Comparison of ENCODE assay signal across 16 cellular contexts in genomic region chr1:164823486-164824279, GRCh38.
A peak's percentile ranks its signal among the peaks of the same experiment; 100 is the strongest.
DNase-seq lines count a peak whose midpoint lies in the region; ATAC-seq, FAIRE-seq and TF ChIP-seq lines count a peak whose summit lies in the region.
"Had no signal": no experiment of that assay in that cellular context is flagged by ENCODE, and none has a peak within 500 bp of the region (broad histone marks: within the 10 kb centered on the region; RNA-seq: fewer than 3 reads in every experiment).

No MANE protein-coding gene starts in this region.

- no peak for FAIRE-seq in GM12891 (lab: Jason Lieb, UNC)
- FAIRE-seq: urothelium cell line had no signal

- H3K36me3 Mint-ChIP-seq in neural progenitor cell: peaks cover 55% of the 10 kb centered on the region
- H3K36me3 Mint-ChIP-seq: memory B cell had no signal

- H3K4me3 ChIP-seq in adrenal gland (no peak overlapping the region), gastroesophageal sphincter (no peak overlapping the region), neural progenitor cell (no peak overlapping the region)
- H3K4me3 ChIP-seq: skin epidermis had no signal

- H3K27ac Mint-ChIP-seq in neural progenitor cell: no peak overlapping the region
- H3K27ac Mint-ChIP-seq: activated CD4-positive, alpha-beta T cell treated with anti-CD3 and anti-CD28 coated beads, Interleukin-2, amount 10 ng/mL, durations not matched to agents 24 days and 14 days; activated T-helper 2 cell treated with anti-CD3 and anti-CD28 coated beads, Interferon-gamma antibody, Interleukin-2, Interleukin-4, amounts not matched to agents 10 μg/mL and 5 μg/mL and 100 μg/mL, durations not matched to agents 14 hours and 24 hours and 36 hours; memory B cell had no signal

- H4K20me1 ChIP-seq in neural progenitor cell (ENCODE audit: low read depth): no peaks in the 10 kb centered on the region

- peak overlapping the region; percentile 37 for H3K4me2 ChIP-seq in neural progenitor cell

- H3K9me3 Mint-ChIP-seq in neural progenitor cell: no peaks in the 10 kb centered on the region
- H3K9me3 Mint-ChIP-seq: activated CD4-positive, alpha-beta T cell treated with anti-CD3 and anti-CD28 coated beads, Interleukin-2, amount 10 ng/mL, durations not matched to agents 24 days and 14 days; activated T-helper 2 cell treated with anti-CD3 and anti-CD28 coated beads, Interferon-gamma antibody, Interleukin-2, Interleukin-4, amounts not matched to agents 10 μg/mL and 5 μg/mL and 100 μg/mL, durations not matched to agents 14 hours and 24 hours and 36 hours; memory B cell had no signal

- ATAC-seq in gastroesophageal sphincter: peak; percentile 87
- no peak for ATAC-seq in HG03460 (IDR thresholded peaks at IDR 0.05; ENCODE audit: unreplicated experiment)

- no peak for TF ChIP-seq POLR2A in adrenal gland (IDR thresholded peaks at IDR 0.05)
- TF ChIP-seq POLR2A in gastroesophageal sphincter (IDR thresholded peaks at IDR 0.05): no peak
- TF ChIP-seq POLR2A in GM12891 (IDR thresholded peaks at IDR 0.05; ENCODE audit: low read depth, low read length): no peak

- no peak overlapping the region for H3K9ac ChIP-seq in neural progenitor cell

- DNase-seq in AG09319 (ENCODE audit: extremely low read depth, low read depth) (peak; percentile 28), adrenal gland (peak in 4 of 7 donors; percentile 24 to 59 (median 30)), neural progenitor cell (ENCODE audit: low spot score) (peak; percentile 44), GM12891 (ENCODE audit: insufficient read length, low spot score) (no peak), NCI-H128 (lab: John Stamatoyannopoulos, UW; ENCODE audit: unreplicated experiment) (no peak), NCI-H1436 (lab: John Stamatoyannopoulos, UW) (no peak)
- DNase-seq: activated CD4-positive, alpha-beta T cell treated with anti-CD3 and anti-CD28 coated beads, Interleukin-2, amount 10 ng/mL, durations not matched to agents 24 days and 14 days; DND-41; KBM-7; NCI-H187 had no signal

- no peak for TF ChIP-seq EP300 in gastroesophageal sphincter (IDR thresholded peaks at IDR 0.05)

- H3F3A ChIP-seq in neural progenitor cell (ENCODE audit: low read depth): no peaks in the 10 kb centered on the region

- no peaks in the 10 kb centered on the region for H3K79me2 ChIP-seq in neural progenitor cell (ENCODE audit: low read depth)

- peaks cover 19% of the 10 kb centered on the region for H3K4me1 Mint-ChIP-seq in neural progenitor cell
- H3K4me1 Mint-ChIP-seq: activated CD4-positive, alpha-beta T cell treated with anti-CD3 and anti-CD28 coated beads, Interleukin-2, amount 10 ng/mL, durations not matched to agents 24 days and 14 days; memory B cell had no signal

- no peak overlapping the region for H3K4me3 Mint-ChIP-seq in neural progenitor cell
- H3K4me3 Mint-ChIP-seq: activated CD4-positive, alpha-beta T cell treated with anti-CD3 and anti-CD28 coated beads, Interleukin-2, amount 10 ng/mL, durations not matched to agents 24 days and 14 days; memory B cell had no signal

- H2AFZ ChIP-seq in neural progenitor cell (replicated peaks): no peak overlapping the region

- H3K27me3 Mint-ChIP-seq in neural progenitor cell (ENCODE audit: insufficient read depth, low read depth): peaks cover 3% of the 10 kb centered on the region
- H3K27me3 Mint-ChIP-seq: activated CD4-positive, alpha-beta T cell treated with anti-CD3 and anti-CD28 coated beads, Interleukin-2, amount 10 ng/mL, durations not matched to agents 24 days and 14 days; memory B cell had no signal

- peaks cover 0 to 12% of the 10 kb centered on the region in 2 donors for H3K4me1 ChIP-seq in adrenal gland (replicated peaks in 1 of 2)
- peaks cover 23 to 62% (median 27%) of the 10 kb centered on the region in 3 donors for H3K4me1 ChIP-seq in gastroesophageal sphincter
- H3K4me1 ChIP-seq in neural progenitor cell: peaks cover 15% of the 10 kb centered on the region

- TF ChIP-seq CTCF in AG09319 (IDR thresholded peaks at IDR 0.05; ENCODE audit: low read depth, low read length): no peak; the same call in 1 of the 2 replicates
- peak in 1 of 6 experiments; percentile 14 for TF ChIP-seq CTCF in adrenal gland (IDR thresholded peaks at IDR 0.05)
- TF ChIP-seq CTCF in gastroesophageal sphincter (IDR thresholded peaks at IDR 0.05): peak in 3 of 4 experiments; percentile 33 to 49 (median 37)
- no peak for TF ChIP-seq CTCF in neural progenitor cell (IDR thresholded peaks at IDR 0.05)

- H3K27ac ChIP-seq in adrenal gland (peak overlapping the region in 2 of 5 donors; percentile 26 to 30), gastroesophageal sphincter (peak overlapping the region; percentile 76 to 93 (median 79)), neural progenitor cell (peak overlapping the region; percentile 60)
- H3K27ac ChIP-seq: skin epidermis had no signal

- H3K36me3 ChIP-seq in adrenal gland (replicated peaks in 1 of 2) (peaks cover 0 to 12% of the 10 kb centered on the region in 2 donors), gastroesophageal sphincter (peaks cover 3 to 38% of the 10 kb centered on the region in 2 donors), neural progenitor cell (no peaks in the 10 kb centered on the region)

- H3K27me3 ChIP-seq in adrenal gland: no peaks in the 10 kb centered on the region
- H3K27me3 ChIP-seq in gastroesophageal sphincter: no peaks in the 10 kb centered on the region
- no peaks in the 10 kb centered on the region for H3K27me3 ChIP-seq in neural progenitor cell

- H3K9me3 ChIP-seq in adrenal gland (replicated peaks in 1 of 3) (no peaks in the 10 kb centered on the region), gastroesophageal sphincter (no peaks in the 10 kb centered on the region), neural progenitor cell (ENCODE audit: low read depth) (no peaks in the 10 kb centered on the region)

- intact Hi-C loops in adrenal gland (cut with DNase I): no loop called here

- WGBS in adrenal gland, 4 donors: 39 to 47% (median 42%) methylated on average over 5 of the region's 5 CpGs
- WGBS in gastroesophageal sphincter (ENCODE audit: low coverage in 1 of 2), 2 donors: 13 to 34% methylated on average over 4 to 5 of the region's 5 CpGs

TF ChIP-seq in GM12891, 5 proteins besides CTCF, POLR2A, EP300 and RAD21:
- TF ChIP-seq PAX5 (IDR thresholded peaks at IDR 0.05; ENCODE audit: insufficient read depth, low read length, severe bottlenecking): no peak
- TF ChIP-seq TAF1 (IDR thresholded peaks at IDR 0.05; ENCODE audit: low read depth, low read length): no peak
- TF ChIP-seq POLR2AphosphoS5 (IDR thresholded peaks at IDR 0.05; ENCODE audit: low read depth, low read length): no peak

Comparison
In these comparisons a context has a peak if more than half of its experiments do, and no peak if none do; other contexts are left out.
1. DNase-seq: peak in AG09319 (single experiment), adrenal gland (4 of 7) and neural progenitor cell (single experiment); none in GM12891 (single experiment), NCI-H128 (single experiment) and NCI-H1436 (single experiment).
2. CTCF ChIP-seq: peak in gastroesophageal sphincter (3 of 4); none in AG09319 (single experiment) and neural progenitor cell (single experiment).